Comparison of ENCODE assay signal across 14 cellular contexts in the genomic region with DNA sequence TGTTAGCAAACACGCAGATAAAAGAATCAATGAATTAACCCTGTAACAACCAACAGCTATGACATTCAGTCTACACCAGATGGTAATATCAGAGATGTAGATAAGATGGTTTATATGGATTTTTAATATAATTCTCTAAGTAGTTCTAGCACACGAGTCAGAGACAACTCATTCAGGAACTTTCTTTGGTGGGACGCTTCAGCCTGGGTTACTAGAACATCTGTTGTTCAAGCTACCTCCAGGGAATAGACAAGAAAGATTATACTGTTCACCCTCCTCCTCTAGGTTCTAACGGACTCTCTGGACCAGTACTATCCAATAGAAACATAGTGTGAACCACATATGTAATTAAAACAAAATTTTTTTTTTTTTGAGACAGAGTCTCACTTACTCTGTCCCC.
DNase-seq lines count a peak whose midpoint lies in the region; ATAC-seq and TF ChIP-seq lines count a peak whose summit lies in the region.
"Had no signal": no experiment of that assay in that cellular context is flagged by ENCODE, and none has a peak within 500 bp of the region (broad histone marks: within the 10 kb centered on the region; RNA-seq: fewer than 3 reads in every experiment).

No MANE protein-coding gene starts in this region.

- H3K4me1 Mint-ChIP-seq in CD8-positive, alpha-beta T cell (ENCODE audit: low read depth) = peaks cover 78% of the 10 kb centered on the region
- H3K4me1 Mint-ChIP-seq in activated CD4-positive, alpha-beta memory T cell treated with anti-CD3 and anti-CD28 coated beads, Interleukin-2, amount 10 ng/mL, durations not matched to agents 7 days and 5 days = peaks cover 91% of the 10 kb centered on the region

- H3K27ac ChIP-seq in BLaER1 (peak overlapping the region; percentile 95), aorta (ENCODE audit: low read depth in 1 of 2, low read length in 2 of 2) (no peak overlapping the region)
- H3K27ac ChIP-seq in CD8-positive, alpha-beta T cell (ENCODE audit: low read depth, low read length) = no peak overlapping the region
- H3K27ac ChIP-seq: prostate gland had no signal

- H3K4me3 Mint-ChIP-seq in CD8-positive, alpha-beta T cell = no peak overlapping the region
- H3K4me3 Mint-ChIP-seq in activated CD4-positive, alpha-beta memory T cell treated with anti-CD3 and anti-CD28 coated beads, Interleukin-2, amount 10 ng/mL, durations not matched to agents 7 days and 5 days = no peak overlapping the region
- H3K4me3 Mint-ChIP-seq: neural crest cell had no signal

- intact Hi-C loops in CD8-positive, alpha-beta T cell (cut with DNase I, micrococcal nuclease) = loop anchor here (5.0 to 10.0 kb wide), 4 partner anchors 74 to 1459 kb away; a partner anchor contains a TSS
- intact Hi-C loops in aorta (cut with DNase I) = loop anchor here in 1 of 2 donors (5.0 kb wide), 1 partner anchor 51 kb away; no protein-coding TSS in a partner anchor

- no peak for ATAC-seq in CD8-positive, alpha-beta T cell
- ATAC-seq in aorta (ENCODE audit: low FRiP score) = no peak
- ATAC-seq in GM21737 (IDR thresholded peaks at IDR 0.05; ENCODE audit: unreplicated experiment) = no peak

- peak overlapping the region; percentile 45 for H3K27ac Mint-ChIP-seq in CD8-positive, alpha-beta T cell
- peak overlapping the region; percentile 100 for H3K27ac Mint-ChIP-seq in activated CD4-positive, alpha-beta memory T cell treated with anti-CD3 and anti-CD28 coated beads, Interleukin-2, amount 10 ng/mL, durations not matched to agents 7 days and 5 days

- 76 to 80% methylated on average over 4 of the region's 4 CpGs for WGBS in aorta, 2 donors

- no peaks in the 10 kb centered on the region for H3K27me3 Mint-ChIP-seq in CD8-positive, alpha-beta T cell (ENCODE audit: low read depth)
- H3K27me3 Mint-ChIP-seq in activated CD4-positive, alpha-beta memory T cell treated with anti-CD3 and anti-CD28 coated beads, Interleukin-2, amount 10 ng/mL, durations not matched to agents 7 days and 5 days = no peaks in the 10 kb centered on the region

- H4K20me1 ChIP-seq in BLaER1 = peaks cover 39% of the 10 kb centered on the region

- H3K9me3 ChIP-seq in BLaER1 (peaks cover 20% of the 10 kb centered on the region), aorta (ENCODE audit: control insufficient read depth, low read length) (no peaks in the 10 kb centered on the region)
- no peaks in the 10 kb centered on the region for H3K9me3 ChIP-seq in CD8-positive, alpha-beta T cell (ENCODE audit: low read length)
- H3K9me3 ChIP-seq: prostate gland had no signal

- POLR2A ChIA-PET in CD8-positive, alpha-beta T cell (lab: Charles Lee) = interaction anchor here (1.0 to 1.5 kb wide), 4 partner anchors 10 to 65 kb away, joined by 3 to 7 read pairs (median 4); no protein-coding TSS in a partner anchor
- POLR2A ChIA-PET in activated CD4-positive, alpha-beta memory T cell treated with anti-CD3 and anti-CD28 coated beads, Interleukin-2, amount 10 ng/mL, durations not matched to agents 7 days and 5 days (lab: Charles Lee) = interaction anchor here (0.6 to 9.5 kb wide), 6 partner anchors 9 to 400 kb away, joined by 3 to 238 read pairs (median 42); a partner anchor contains a TSS

- peaks cover 12% of the 10 kb centered on the region for H3K36me3 Mint-ChIP-seq in CD8-positive, alpha-beta T cell
- H3K36me3 Mint-ChIP-seq in activated CD4-positive, alpha-beta memory T cell treated with anti-CD3 and anti-CD28 coated beads, Interleukin-2, amount 10 ng/mL, durations not matched to agents 7 days and 5 days (ENCODE audit: low read depth) = peaks cover 55% of the 10 kb centered on the region

- H3K4me2 ChIP-seq in BLaER1 = peak overlapping the region; percentile 97
- H3K4me2 ChIP-seq: smooth muscle cell had no signal

- no peak overlapping the region for H3K4me3 ChIP-seq in BLaER1
- no peak overlapping the region for H3K4me3 ChIP-seq in CD8-positive, alpha-beta T cell (ENCODE audit: low read depth, low read length)
- H3K4me3 ChIP-seq in aorta (ENCODE audit: low read length in 2 of 2) = no peak overlapping the region
- H3K4me3 ChIP-seq: prostate gland, smooth muscle cell had no signal

- no peak for DNase-seq in CD8-positive, alpha-beta T cell
- DNase-seq in activated CD4-positive, alpha-beta memory T cell treated with anti-CD3 and anti-CD28 coated beads, Interleukin-2, amount 10 ng/mL, durations not matched to agents 7 days and 5 days = no peak
- peak; percentile 33 for DNase-seq in fibroblast of peridontal ligament (ENCODE audit: extremely low read depth)
- DNase-seq in aorta = no peak
- DNase-seq in NCI-H526 (lab: John Stamatoyannopoulos, UW) = no peak
- DNase-seq in DMS114 treated with DMSO at 0.1 percent for 48 hours (lab: John Stamatoyannopoulos, UW; ENCODE audit: unreplicated experiment) = no peak
- DNase-seq: foreskin melanocyte; NCI-H146; stimulated activated CD4-positive, alpha-beta T cell treated with anti-CD3 and anti-CD28 coated beads, Interleukin-4, amount 100 ng/mL, for 4 hours had no signal

- peaks cover 41% of the 10 kb centered on the region for H3K36me3 ChIP-seq in BLaER1
- H3K36me3 ChIP-seq in CD8-positive, alpha-beta T cell (ENCODE audit: insufficient read depth, low read length) = no peaks in the 10 kb centered on the region
- no peaks in the 10 kb centered on the region for H3K36me3 ChIP-seq in aorta (ENCODE audit: control insufficient read depth in 1 of 2, insufficient read depth in 2 of 2, low read length in 1 of 2)
- H3K36me3 ChIP-seq: prostate gland had no signal

- H3K9me3 Mint-ChIP-seq in CD8-positive, alpha-beta T cell = no peaks in the 10 kb centered on the region
- no peaks in the 10 kb centered on the region for H3K9me3 Mint-ChIP-seq in activated CD4-positive, alpha-beta memory T cell treated with anti-CD3 and anti-CD28 coated beads, Interleukin-2, amount 10 ng/mL, durations not matched to agents 7 days and 5 days

- H3K4me1 ChIP-seq in BLaER1 (peaks cover 89% of the 10 kb centered on the region), aorta (ENCODE audit: control insufficient read depth in 1 of 2, insufficient read depth in 2 of 2, low read length in 2 of 2) (peaks cover 0 to 5% of the 10 kb centered on the region in 2 donors)
- H3K4me1 ChIP-seq in CD8-positive, alpha-beta T cell (ENCODE audit: insufficient read depth, low read length) = peaks cover 62% of the 10 kb centered on the region

- H3K27me3 ChIP-seq in BLaER1 (no peaks in the 10 kb centered on the region), aorta (ENCODE audit: control insufficient read depth in 1 of 2, insufficient read depth in 2 of 2, low read length in 1 of 2) (no peaks in the 10 kb centered on the region)
- no peaks in the 10 kb centered on the region for H3K27me3 ChIP-seq in CD8-positive, alpha-beta T cell (ENCODE audit: insufficient read depth, low read length)

- TF ChIP-seq CTCF in CD8-positive, alpha-beta T cell (IDR thresholded peaks at IDR 0.05) = no peak

- 0 out of 2 replicates have a peak overlapping the region, but pooled peaks have one; percentile 13 for H3K9ac ChIP-seq in BLaER1

- CTCF ChIA-PET in CD8-positive, alpha-beta T cell (lab: Charles Lee) = interaction anchor here (0.9 to 2.8 kb wide), 6 partner anchors 9 to 81 kb away, joined by 3 to 9 read pairs (median 3); no protein-coding TSS in a partner anchor
- CTCF ChIA-PET in activated CD4-positive, alpha-beta memory T cell treated with anti-CD3 and anti-CD28 coated beads, Interleukin-2, amount 10 ng/mL, durations not matched to agents 7 days and 5 days (lab: Charles Lee) = interaction anchor here (0.8 to 5.0 kb wide), 7 partner anchors 12 to 73 kb away, joined by 3 to 30 read pairs (median 6); no protein-coding TSS in a partner anchor
